Comparison of ENCODE assay signal across 14 cellular contexts in the genomic region with DNA sequence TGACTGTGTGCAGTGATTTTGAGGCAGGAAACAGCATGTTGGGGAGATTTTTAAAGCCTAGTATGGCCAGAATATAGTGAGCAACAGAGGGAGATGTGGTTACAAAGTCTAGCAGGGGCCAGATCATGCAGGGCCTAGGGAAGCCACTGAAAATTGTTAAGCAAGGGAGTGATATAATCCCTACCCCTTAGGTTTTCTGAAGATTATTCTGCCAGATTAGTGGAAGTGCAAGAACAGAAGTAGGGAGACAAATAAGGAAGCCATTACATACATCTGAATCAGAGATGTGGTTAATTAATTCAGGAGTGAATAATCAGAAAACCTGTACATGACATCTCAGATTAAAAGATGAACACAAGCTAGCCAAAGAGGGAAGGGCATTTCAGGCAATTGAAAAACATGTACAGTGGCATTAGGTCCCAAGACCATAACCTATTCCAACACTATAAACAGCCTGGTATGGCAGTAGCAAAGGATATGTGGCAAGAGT. TPM values are rescaled to one million over a fixed set of nuclear protein-coding genes. Genes with fewer than 3 reads are reported as not detected.
DNase-seq lines count a peak whose midpoint lies in the region; ATAC-seq, FAIRE-seq and TF ChIP-seq lines count a peak whose summit lies in the region.
"Had no signal": no experiment of that assay in that cellular context is flagged by ENCODE, and none has a peak within 500 bp of the region (broad histone marks: within the 10 kb centered on the region; RNA-seq: fewer than 3 reads in every experiment).

No MANE protein-coding gene starts in this region.

- no peak for TF ChIP-seq CTCF in kidney (IDR thresholded peaks at IDR 0.05; ENCODE audit: borderline replicate concordance, extremely low read depth, insufficient read depth)

- no peaks in the 10 kb centered on the region for H3K9me3 ChIP-seq in kidney (ENCODE audit: control insufficient read depth in 1 of 2, low read length in 2 of 2)
- H3K9me3 ChIP-seq: adrenal gland, vagina had no signal

- DNase-seq in HCEC 1CT (peak; percentile 6), memory B cell (ENCODE audit: low spot score in 2 of 2) (no peak), kidney (no peak), HUDEP-2 (lab: John Stamatoyannopoulos, UW; ENCODE audit: unreplicated experiment in 76 of 76) (no peak)
- no peak for DNase-seq in activated CD8-positive, alpha-beta memory T cell treated with anti-CD3 and anti-CD28 coated beads, Interleukin-2, amount 10 ng/mL, durations not matched to agents 7 days and 5 days
- DNase-seq: adrenal gland; H9; left cardiac atrium; stimulated activated CD4-positive, alpha-beta T cell treated with anti-CD3 and anti-CD28 coated beads, Interleukin-12 subunit alpha, Interleukin-12 subunit beta, amount 100 ng/mL, for 4 hours; T-helper 9 cell had no signal

- peaks cover 13% of the 10 kb centered on the region for H3K4me1 Mint-ChIP-seq in memory B cell
- peaks cover 14% of the 10 kb centered on the region for H3K4me1 Mint-ChIP-seq in activated CD8-positive, alpha-beta memory T cell treated with anti-CD3 and anti-CD28 coated beads, Interleukin-2, amount 10 ng/mL, durations not matched to agents 7 days and 5 days

- intact Hi-C loops in kidney (cut with DNase I): no loop called here

- ATAC-seq in memory B cell (ENCODE audit: low read depth): no peak
- ATAC-seq in activated CD8-positive, alpha-beta memory T cell treated with anti-CD3 and anti-CD28 coated beads, Interleukin-2, amount 10 ng/mL, durations not matched to agents 7 days and 5 days: no peak
- ATAC-seq in GM18502 (IDR thresholded peaks at IDR 0.05; ENCODE audit: poor library complexity, unreplicated experiment): no peak

- no peaks in the 10 kb centered on the region for H3K9me3 Mint-ChIP-seq in memory B cell
- no peaks in the 10 kb centered on the region for H3K9me3 Mint-ChIP-seq in activated CD8-positive, alpha-beta memory T cell treated with anti-CD3 and anti-CD28 coated beads, Interleukin-2, amount 10 ng/mL, durations not matched to agents 7 days and 5 days (ENCODE audit: low read depth)
- H3K9me3 Mint-ChIP-seq: H9 had no signal

- H3K27ac ChIP-seq in ACC112 (ENCODE audit: low read depth, low read length) (peak overlapping the region; percentile 60; the same call in 1 of the 2 replicates), angular gyrus (ENCODE audit: low read depth, low read length) (peak overlapping the region; percentile 26), kidney (ENCODE audit: low read depth in 2 of 2, low read length in 2 of 2) (no peak overlapping the region)
- H3K27ac ChIP-seq: vagina had no signal

- H3K9ac ChIP-seq in kidney (ENCODE audit: low read length in 2 of 2): no peak overlapping the region

- H3K36me3 ChIP-seq in ACC112 (ENCODE audit: insufficient read depth, low read length) (peaks cover 10% of the 10 kb centered on the region), kidney (ENCODE audit: control insufficient read depth in 1 of 2, insufficient read depth in 2 of 2, low read length in 2 of 2) (peaks cover 0 to 5% of the 10 kb centered on the region in 2 donors)
- H3K36me3 ChIP-seq: adrenal gland had no signal

- H3K4me3 Mint-ChIP-seq in memory B cell: no peak overlapping the region
- no peak overlapping the region for H3K4me3 Mint-ChIP-seq in activated CD8-positive, alpha-beta memory T cell treated with anti-CD3 and anti-CD28 coated beads, Interleukin-2, amount 10 ng/mL, durations not matched to agents 7 days and 5 days
- H3K4me3 Mint-ChIP-seq: H9 had no signal

- H3K36me3 Mint-ChIP-seq in memory B cell: no peaks in the 10 kb centered on the region
- peaks cover 8% of the 10 kb centered on the region for H3K36me3 Mint-ChIP-seq in activated CD8-positive, alpha-beta memory T cell treated with anti-CD3 and anti-CD28 coated beads, Interleukin-2, amount 10 ng/mL, durations not matched to agents 7 days and 5 days

- CTCF ChIA-PET in activated CD8-positive, alpha-beta memory T cell treated with anti-CD3 and anti-CD28 coated beads, Interleukin-2, amount 10 ng/mL, durations not matched to agents 7 days and 5 days (lab: Charles Lee): no interaction called here

- FAIRE-seq in kidney (lab: Jason Lieb, UNC): no peak

- no peaks in the 10 kb centered on the region for H3K27me3 Mint-ChIP-seq in memory B cell
- H3K27me3 Mint-ChIP-seq in activated CD8-positive, alpha-beta memory T cell treated with anti-CD3 and anti-CD28 coated beads, Interleukin-2, amount 10 ng/mL, durations not matched to agents 7 days and 5 days: no peaks in the 10 kb centered on the region

- H3K27ac Mint-ChIP-seq in memory B cell: peak overlapping the region; percentile 68
- H3K27ac Mint-ChIP-seq in activated CD8-positive, alpha-beta memory T cell treated with anti-CD3 and anti-CD28 coated beads, Interleukin-2, amount 10 ng/mL, durations not matched to agents 7 days and 5 days: no peak overlapping the region
- H3K27ac Mint-ChIP-seq: H9 had no signal

- no peak overlapping the region for H2AFZ ChIP-seq in ACC112 (ENCODE audit: low read length, unreplicated experiment)

- no peaks in the 10 kb centered on the region for H3K27me3 ChIP-seq in ACC112 (ENCODE audit: insufficient read depth, low read length)
- H3K27me3 ChIP-seq: adrenal gland, vagina had no signal

- no peak overlapping the region for H3K4me3 ChIP-seq in ACC112 (ENCODE audit: low read depth, low read length)
- no peak overlapping the region for H3K4me3 ChIP-seq in kidney (ENCODE audit: low read length in 2 of 2)
- H3K4me3 ChIP-seq: adrenal gland, vagina had no signal

- peaks cover 4% of the 10 kb centered on the region for H3K79me2 ChIP-seq in ACC112 (ENCODE audit: control insufficient read depth, insufficient read depth, low read length, unreplicated experiment)

- H3K4me1 ChIP-seq in ACC112 (ENCODE audit: control insufficient read depth, insufficient read depth, low read length, unreplicated experiment) (peaks cover 22% of the 10 kb centered on the region), kidney (ENCODE audit: control insufficient read depth in 1 of 2, insufficient read depth in 1 of 2, low read depth in 1 of 2, low read length in 2 of 2) (no peaks in the 10 kb centered on the region)

RNA-seq across cellular contexts. Expression of a gene that starts 54.8 kb away (rescaled TPM):
- total RNA-seq in kidney: 37.1 TPM
- 7.2 TPM for polyA plus RNA-seq in kidney (ENCODE audit: insufficient read depth, low read depth, low replicate concordance)
- total RNA-seq in activated CD8-positive, alpha-beta memory T cell treated with anti-CD3 and anti-CD28 coated beads, Interleukin-2, amount 10 ng/mL, durations not matched to agents 7 days and 5 days: 10 to 100 TPM; 62.6 to 64.3 TPM

Comparison
In these comparisons a context has a peak if more than half of its experiments do, and no peak if none do; other contexts are left out.
1. H3K27ac ChIP-seq: peak in ACC112 (single experiment) and angular gyrus (single experiment); none in kidney (0 of 2).